Comparison of ENCODE assay signal across 1 cellular context in the genomic region with DNA sequence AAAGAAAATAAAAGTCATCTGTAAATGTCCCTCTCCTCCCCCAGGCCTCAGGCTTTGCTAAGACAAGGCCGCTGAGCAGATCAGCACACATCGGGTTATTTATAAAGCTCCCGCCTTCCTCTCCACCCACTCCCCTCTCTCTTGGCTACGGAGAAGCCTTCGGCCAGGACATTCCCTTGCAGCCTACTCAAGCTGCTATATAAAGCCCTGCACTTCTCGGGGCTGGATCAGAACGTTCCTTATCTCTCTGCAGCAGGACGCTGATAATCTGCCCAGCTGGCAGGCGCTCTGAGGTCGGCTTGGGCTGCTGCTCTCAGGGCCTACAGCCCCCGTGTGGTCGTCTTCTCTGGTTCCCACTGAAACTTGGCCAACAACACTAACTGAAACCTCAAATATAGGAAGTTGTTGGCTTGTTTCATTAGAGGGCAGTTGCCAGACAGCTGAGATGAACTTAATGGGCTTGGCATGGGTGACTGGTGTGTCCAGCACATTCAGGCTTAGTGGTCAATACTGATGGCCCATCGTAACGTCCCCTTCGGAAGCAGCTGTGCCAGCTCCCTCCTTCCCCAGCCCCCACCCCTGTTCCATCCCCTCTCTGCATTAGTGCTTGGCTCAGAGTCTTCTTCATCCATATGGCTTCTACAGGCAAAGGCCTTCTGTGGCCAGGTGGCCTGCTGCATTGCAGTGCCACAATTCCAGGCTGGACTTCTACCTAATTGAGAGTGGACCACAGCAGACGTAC.
TF ChIP-seq lines count a peak whose summit lies in the region.

No MANE protein-coding gene starts in this region.

TF ChIP-seq in K562, 482 proteins besides CTCF, POLR2A, EP300 and RAD21 (continued from another document and continues in another):
- TF ChIP-seq, protein P1, sequence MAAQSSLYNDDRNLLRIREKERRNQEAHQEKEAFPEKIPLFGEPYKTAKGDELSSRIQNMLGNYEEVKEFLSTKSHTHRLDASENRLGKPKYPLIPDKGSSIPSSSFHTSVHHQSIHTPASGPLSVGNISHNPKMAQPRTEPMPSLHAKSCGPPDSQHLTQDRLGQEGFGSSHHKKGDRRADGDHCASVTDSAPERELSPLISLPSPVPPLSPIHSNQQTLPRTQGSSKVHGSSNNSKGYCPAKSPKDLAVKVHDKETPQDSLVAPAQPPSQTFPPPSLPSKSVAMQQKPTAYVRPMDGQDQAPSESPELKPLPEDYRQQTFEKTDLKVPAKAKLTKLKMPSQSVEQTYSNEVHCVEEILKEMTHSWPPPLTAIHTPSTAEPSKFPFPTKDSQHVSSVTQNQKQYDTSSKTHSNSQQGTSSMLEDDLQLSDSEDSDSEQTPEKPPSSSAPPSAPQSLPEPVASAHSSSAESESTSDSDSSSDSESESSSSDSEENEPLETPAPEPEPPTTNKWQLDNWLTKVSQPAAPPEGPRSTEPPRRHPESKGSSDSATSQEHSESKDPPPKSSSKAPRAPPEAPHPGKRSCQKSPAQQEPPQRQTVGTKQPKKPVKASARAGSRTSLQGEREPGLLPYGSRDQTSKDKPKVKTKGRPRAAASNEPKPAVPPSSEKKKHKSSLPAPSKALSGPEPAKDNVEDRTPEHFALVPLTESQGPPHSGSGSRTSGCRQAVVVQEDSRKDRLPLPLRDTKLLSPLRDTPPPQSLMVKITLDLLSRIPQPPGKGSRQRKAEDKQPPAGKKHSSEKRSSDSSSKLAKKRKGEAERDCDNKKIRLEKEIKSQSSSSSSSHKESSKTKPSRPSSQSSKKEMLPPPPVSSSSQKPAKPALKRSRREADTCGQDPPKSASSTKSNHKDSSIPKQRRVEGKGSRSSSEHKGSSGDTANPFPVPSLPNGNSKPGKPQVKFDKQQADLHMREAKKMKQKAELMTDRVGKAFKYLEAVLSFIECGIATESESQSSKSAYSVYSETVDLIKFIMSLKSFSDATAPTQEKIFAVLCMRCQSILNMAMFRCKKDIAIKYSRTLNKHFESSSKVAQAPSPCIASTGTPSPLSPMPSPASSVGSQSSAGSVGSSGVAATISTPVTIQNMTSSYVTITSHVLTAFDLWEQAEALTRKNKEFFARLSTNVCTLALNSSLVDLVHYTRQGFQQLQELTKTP (IDR thresholded peaks at IDR 0.05; ENCODE audit: low read depth in 1 of 2, partially characterized antibody in 2 of 2): peak; percentile 39 to 87
- peak; percentile 91 for TF ChIP-seq JUND (IDR thresholded peaks at IDR 0.05; ENCODE audit: borderline replicate concordance, low read depth, low read length)
- peak; percentile 86; the same call in 1 of the 3 replicates for TF ChIP-seq JUND (tag; IDR thresholded peaks at IDR 0.05; ENCODE audit: borderline replicate concordance, low read depth, low read length)
- TF ChIP-seq, protein P2, sequence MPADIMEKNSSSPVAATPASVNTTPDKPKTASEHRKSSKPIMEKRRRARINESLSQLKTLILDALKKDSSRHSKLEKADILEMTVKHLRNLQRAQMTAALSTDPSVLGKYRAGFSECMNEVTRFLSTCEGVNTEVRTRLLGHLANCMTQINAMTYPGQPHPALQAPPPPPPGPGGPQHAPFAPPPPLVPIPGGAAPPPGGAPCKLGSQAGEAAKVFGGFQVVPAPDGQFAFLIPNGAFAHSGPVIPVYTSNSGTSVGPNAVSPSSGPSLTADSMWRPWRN (IDR thresholded peaks at IDR 0.05; ENCODE audit: low read depth): peak; percentile 96
- TF ChIP-seq CBX5 (IDR thresholded peaks at IDR 0.05; ENCODE audit: borderline replicate concordance, low read depth): no peak; the same call in 1 of the 2 replicates
- TF ChIP-seq CBX2 (IDR thresholded peaks at IDR 0.05; ENCODE audit: insufficient read depth, low read length, poor library complexity, severe bottlenecking): no peak
- TF ChIP-seq, protein P3, sequence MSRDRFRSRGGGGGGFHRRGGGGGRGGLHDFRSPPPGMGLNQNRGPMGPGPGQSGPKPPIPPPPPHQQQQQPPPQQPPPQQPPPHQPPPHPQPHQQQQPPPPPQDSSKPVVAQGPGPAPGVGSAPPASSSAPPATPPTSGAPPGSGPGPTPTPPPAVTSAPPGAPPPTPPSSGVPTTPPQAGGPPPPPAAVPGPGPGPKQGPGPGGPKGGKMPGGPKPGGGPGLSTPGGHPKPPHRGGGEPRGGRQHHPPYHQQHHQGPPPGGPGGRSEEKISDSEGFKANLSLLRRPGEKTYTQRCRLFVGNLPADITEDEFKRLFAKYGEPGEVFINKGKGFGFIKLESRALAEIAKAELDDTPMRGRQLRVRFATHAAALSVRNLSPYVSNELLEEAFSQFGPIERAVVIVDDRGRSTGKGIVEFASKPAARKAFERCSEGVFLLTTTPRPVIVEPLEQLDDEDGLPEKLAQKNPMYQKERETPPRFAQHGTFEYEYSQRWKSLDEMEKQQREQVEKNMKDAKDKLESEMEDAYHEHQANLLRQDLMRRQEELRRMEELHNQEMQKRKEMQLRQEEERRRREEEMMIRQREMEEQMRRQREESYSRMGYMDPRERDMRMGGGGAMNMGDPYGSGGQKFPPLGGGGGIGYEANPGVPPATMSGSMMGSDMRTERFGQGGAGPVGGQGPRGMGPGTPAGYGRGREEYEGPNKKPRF (IDR thresholded peaks at IDR 0.05; ENCODE audit: low read depth, low read length): no peak
- TF ChIP-seq ESRRA (IDR thresholded peaks at IDR 0.05; ENCODE audit: borderline replicate concordance, low read depth): peak; percentile 88
- no peak for TF ChIP-seq PHB (CRISPR knock-in tag; IDR thresholded peaks at IDR 0.05)
- TF ChIP-seq, protein P4, sequence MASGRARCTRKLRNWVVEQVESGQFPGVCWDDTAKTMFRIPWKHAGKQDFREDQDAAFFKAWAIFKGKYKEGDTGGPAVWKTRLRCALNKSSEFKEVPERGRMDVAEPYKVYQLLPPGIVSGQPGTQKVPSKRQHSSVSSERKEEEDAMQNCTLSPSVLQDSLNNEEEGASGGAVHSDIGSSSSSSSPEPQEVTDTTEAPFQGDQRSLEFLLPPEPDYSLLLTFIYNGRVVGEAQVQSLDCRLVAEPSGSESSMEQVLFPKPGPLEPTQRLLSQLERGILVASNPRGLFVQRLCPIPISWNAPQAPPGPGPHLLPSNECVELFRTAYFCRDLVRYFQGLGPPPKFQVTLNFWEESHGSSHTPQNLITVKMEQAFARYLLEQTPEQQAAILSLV (tag; IDR thresholded peaks at IDR 0.05): no peak
- peak; percentile 90 for TF ChIP-seq ERF (CRISPR knock-in tag; IDR thresholded peaks at IDR 0.05)
- TF ChIP-seq GATAD2A (IDR thresholded peaks at IDR 0.05): peak; percentile 98
- TF ChIP-seq, protein P5, sequence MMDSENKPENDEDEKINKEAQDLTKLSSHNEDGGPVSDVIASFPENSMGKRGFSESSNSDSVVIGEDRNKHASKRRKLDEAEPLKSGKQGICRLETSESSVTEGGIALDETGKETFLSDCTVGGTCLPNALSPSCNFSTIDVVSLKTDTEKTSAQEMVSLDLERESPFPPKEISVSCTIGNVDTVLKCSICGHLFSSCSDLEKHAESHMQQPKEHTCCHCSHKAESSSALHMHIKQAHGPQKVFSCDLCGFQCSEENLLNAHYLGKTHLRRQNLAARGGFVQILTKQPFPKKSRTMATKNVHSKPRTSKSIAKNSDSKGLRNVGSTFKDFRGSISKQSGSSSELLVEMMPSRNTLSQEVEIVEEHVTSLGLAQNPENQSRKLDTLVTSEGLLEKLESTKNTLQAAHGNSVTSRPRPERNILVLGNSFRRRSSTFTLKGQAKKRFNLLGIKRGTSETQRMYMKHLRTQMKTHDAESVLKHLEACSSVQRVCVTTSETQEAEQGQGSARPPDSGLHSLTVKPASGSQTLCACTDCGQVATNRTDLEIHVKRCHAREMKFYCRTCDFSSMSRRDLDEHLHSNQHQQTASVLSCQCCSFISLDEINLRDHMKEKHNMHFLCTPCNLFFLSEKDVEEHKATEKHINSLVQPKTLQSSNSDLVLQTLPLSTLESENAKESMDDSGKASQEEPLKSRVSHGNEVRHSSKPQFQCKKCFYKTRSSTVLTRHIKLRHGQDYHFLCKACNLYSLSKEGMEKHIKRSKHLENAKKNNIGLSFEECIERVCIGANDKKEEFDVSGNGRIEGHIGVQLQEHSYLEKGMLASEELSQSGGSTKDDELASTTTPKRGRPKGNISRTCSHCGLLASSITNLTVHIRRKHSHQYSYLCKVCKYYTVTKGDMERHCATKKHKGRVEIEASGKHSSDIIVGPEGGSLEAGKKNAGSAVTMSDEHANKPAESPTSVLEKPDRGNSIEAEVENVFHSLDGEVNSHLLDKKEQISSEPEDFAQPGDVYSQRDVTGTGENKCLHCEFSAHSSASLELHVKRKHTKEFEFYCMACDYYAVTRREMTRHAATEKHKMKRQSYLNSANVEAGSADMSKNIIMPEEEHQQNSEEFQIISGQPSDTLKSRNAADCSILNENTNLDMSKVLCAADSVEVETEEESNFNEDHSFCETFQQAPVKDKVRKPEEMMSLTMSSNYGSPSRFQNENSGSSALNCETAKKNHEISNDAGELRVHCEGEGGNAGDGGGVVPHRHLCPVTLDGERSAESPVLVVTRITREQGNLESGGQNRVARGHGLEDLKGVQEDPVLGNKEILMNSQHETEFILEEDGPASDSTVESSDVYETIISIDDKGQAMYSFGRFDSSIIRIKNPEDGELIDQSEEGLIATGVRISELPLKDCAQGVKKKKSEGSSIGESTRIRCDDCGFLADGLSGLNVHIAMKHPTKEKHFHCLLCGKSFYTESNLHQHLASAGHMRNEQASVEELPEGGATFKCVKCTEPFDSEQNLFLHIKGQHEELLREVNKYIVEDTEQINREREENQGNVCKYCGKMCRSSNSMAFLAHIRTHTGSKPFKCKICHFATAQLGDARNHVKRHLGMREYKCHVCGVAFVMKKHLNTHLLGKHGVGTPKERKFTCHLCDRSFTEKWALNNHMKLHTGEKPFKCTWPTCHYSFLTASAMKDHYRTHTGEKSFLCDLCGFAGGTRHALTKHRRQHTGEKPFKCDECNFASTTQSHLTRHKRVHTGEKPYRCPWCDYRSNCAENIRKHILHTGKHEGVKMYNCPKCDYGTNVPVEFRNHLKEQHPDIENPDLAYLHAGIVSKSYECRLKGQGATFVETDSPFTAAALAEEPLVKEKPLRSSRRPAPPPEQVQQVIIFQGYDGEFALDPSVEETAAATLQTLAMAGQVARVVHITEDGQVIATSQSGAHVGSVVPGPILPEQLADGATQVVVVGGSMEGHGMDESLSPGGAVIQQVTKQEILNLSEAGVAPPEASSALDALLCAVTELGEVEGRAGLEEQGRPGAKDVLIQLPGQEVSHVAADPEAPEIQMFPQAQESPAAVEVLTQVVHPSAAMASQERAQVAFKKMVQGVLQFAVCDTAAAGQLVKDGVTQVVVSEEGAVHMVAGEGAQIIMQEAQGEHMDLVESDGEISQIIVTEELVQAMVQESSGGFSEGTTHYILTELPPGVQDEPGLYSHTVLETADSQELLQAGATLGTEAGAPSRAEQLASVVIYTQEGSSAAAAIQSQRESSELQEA (IDR thresholded peaks at IDR 0.05; ENCODE audit: low read depth): no peak
- 0 out of 2 replicates have a peak, but pooled peaks have one; percentile 34 for TF ChIP-seq NR2C2 (CRISPR knock-in tag; IDR thresholded peaks at IDR 0.05)
- TF ChIP-seq NR2C2 (tag; IDR thresholded peaks at IDR 0.05): peak; percentile 77
- TF ChIP-seq, protein P6, sequence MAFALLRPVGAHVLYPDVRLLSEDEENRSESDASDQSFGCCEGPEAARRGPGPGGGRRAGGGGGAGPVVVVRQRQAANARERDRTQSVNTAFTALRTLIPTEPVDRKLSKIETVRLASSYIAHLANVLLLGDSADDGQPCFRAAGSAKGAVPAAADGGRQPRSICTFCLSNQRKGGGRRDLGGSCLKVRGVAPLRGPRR (CRISPR knock-in tag; IDR thresholded peaks at IDR 0.05): no peak
- no peak for TF ChIP-seq ZNF12 (CRISPR knock-in tag; IDR thresholded peaks at IDR 0.05)
- peak; percentile 93 for TF ChIP-seq ZBTB7A (IDR thresholded peaks at IDR 0.05; ENCODE audit: borderline replicate concordance, control insufficient read depth, low read depth, low read length)
- TF ChIP-seq TOE1 (IDR thresholded peaks at IDR 0.05; ENCODE audit: borderline replicate concordance): peak; percentile 81
- no peak for TF ChIP-seq TOE1 (CRISPR knock-in tag; IDR thresholded peaks at IDR 0.05; ENCODE audit: borderline replicate concordance, low read depth)
- TF ChIP-seq CBX3 (IDR thresholded peaks at IDR 0.05; ENCODE audit: borderline replicate concordance in 1 of 2, low read length in 2 of 2): peak in 1 of 2 experiments; percentile 97; a peak in 2 of 3 replicates
- TF ChIP-seq HDAC6 (IDR thresholded peaks at IDR 0.05; ENCODE audit: low read depth, low read length): no peak
- TF ChIP-seq POLR2AphosphoS5 (IDR thresholded peaks at IDR 0.05; ENCODE audit: control insufficient read depth, insufficient read depth, low read depth, low read length): peak; percentile 99
- peak; percentile 74; the same call in 1 of the 2 replicates for TF ChIP-seq ZKSCAN1 (IDR thresholded peaks at IDR 0.05; ENCODE audit: low read depth, low read length)
- TF ChIP-seq XRCC5 (IDR thresholded peaks at IDR 0.05; ENCODE audit: low read depth, low read length): peak; percentile 94; the same call in 1 of the 2 replicates
- TF ChIP-seq ZKSCAN8 (CRISPR knock-in tag; IDR thresholded peaks at IDR 0.05): peak; percentile 48
- peak; percentile 99 for TF ChIP-seq CBFA2T3 (IDR thresholded peaks at IDR 0.05)
- TF ChIP-seq TAF9B (IDR thresholded peaks at IDR 0.05; ENCODE audit: partially characterized antibody): no peak
- TF ChIP-seq ZNF707 (CRISPR knock-in tag; conservative IDR thresholded peaks at IDR 0.05): no peak
- peak; percentile 98 for TF ChIP-seq MEF2A (IDR thresholded peaks at IDR 0.05; ENCODE audit: control insufficient read depth, low read depth, low read length)
- TF ChIP-seq SIX5 (IDR thresholded peaks at IDR 0.05; ENCODE audit: borderline replicate concordance in 1 of 2, insufficient read depth in 1 of 2, low read depth in 1 of 2, low read length in 2 of 2): no peak
- TF ChIP-seq ARID1B (IDR thresholded peaks at IDR 0.05): peak; percentile 99
- TF ChIP-seq, protein P7, sequence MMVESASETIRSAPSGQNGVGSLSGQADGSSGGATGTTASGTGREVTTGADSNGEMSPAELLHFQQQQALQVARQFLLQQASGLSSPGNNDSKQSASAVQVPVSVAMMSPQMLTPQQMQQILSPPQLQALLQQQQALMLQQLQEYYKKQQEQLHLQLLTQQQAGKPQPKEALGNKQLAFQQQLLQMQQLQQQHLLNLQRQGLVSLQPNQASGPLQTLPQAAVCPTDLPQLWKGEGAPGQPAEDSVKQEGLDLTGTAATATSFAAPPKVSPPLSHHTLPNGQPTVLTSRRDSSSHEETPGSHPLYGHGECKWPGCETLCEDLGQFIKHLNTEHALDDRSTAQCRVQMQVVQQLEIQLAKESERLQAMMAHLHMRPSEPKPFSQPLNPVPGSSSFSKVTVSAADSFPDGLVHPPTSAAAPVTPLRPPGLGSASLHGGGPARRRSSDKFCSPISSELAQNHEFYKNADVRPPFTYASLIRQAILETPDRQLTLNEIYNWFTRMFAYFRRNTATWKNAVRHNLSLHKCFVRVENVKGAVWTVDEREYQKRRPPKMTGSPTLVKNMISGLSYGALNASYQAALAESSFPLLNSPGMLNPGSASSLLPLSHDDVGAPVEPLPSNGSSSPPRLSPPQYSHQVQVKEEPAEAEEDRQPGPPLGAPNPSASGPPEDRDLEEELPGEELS (CRISPR knock-in tag; IDR thresholded peaks at IDR 0.05; ENCODE audit: borderline replicate concordance): 0 out of 2 replicates have a peak, but pooled peaks have one; percentile 39
- peak in 2 of 3 experiments; percentile 15 to 64 for TF ChIP-seq YY1 (IDR thresholded peaks at IDR 0.05; ENCODE audit: borderline replicate concordance in 1 of 3, control insufficient read depth in 1 of 3, extremely low read depth in 1 of 3, insufficient read depth in 3 of 3, insufficient read length in 1 of 3, insufficient replicate concordance in 2 of 3, low read depth in 1 of 3, low read length in 2 of 3)
- TF ChIP-seq, protein P8, sequence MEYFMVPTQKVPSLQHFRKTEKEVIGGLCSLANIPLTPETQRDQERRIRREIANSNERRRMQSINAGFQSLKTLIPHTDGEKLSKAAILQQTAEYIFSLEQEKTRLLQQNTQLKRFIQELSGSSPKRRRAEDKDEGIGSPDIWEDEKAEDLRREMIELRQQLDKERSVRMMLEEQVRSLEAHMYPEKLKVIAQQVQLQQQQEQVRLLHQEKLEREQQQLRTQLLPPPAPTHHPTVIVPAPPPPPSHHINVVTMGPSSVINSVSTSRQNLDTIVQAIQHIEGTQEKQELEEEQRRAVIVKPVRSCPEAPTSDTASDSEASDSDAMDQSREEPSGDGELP (CRISPR knock-in tag; IDR thresholded peaks at IDR 0.05; ENCODE audit: borderline replicate concordance): peak; percentile 100
